9 cellular contexts compared by ENCODE assay signal in the genomic region with DNA sequence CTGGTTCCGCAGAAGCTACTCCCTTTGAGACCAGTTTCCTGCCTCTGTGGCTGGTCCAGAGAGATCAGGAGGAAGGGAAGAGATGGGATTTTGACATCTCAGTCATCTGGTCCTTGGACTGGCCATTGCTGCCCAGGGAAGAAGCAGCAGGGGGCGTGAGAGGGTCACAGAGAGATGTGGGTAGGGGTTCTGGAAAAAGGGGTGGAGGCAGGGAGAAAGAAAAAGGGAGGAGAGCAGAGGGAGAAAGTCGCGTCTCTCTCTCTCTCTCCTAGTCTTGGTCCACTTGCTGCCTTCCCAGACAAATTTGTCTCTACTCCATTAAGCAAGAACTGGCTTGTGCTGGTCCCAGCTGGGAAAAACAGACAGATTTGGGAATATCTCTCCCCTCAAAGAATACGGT. TPM values are rescaled to one million over a fixed set of nuclear protein-coding genes. Genes with fewer than 3 reads are reported as not detected.
A peak's percentile ranks its signal among the peaks of the same experiment; 100 is the strongest.
DNase-seq lines count a peak whose midpoint lies in the region; ATAC-seq and TF ChIP-seq lines count a peak whose summit lies in the region.
"Had no signal": no experiment of that assay in that cellular context is flagged by ENCODE, and none has a peak within 500 bp of the region (broad histone marks: within the 10 kb centered on the region; RNA-seq: fewer than 3 reads in every experiment).

No MANE protein-coding gene starts in this region.

- H3K4me3 ChIP-seq in epithelial cell of esophagus (ENCODE audit: low read length), result no peak overlapping the region

- peak; percentile 31 to 45 for DNase-seq in activated CD4-positive, alpha-beta T cell treated with anti-CD3 and anti-CD28 coated beads, Interleukin-2, amount 50 U/mL, for 48 hours
- DNase-seq in activated CD4-positive, alpha-beta T cell treated with anti-CD3 and anti-CD28 coated beads for 1 hour, result no peak
- peak; percentile 12 for DNase-seq in NCI-H69 (lab: John Stamatoyannopoulos, UW)
- DNase-seq in epithelial cell of esophagus (ENCODE audit: low read depth), result peak; percentile 23
- peak; percentile 26 for DNase-seq in renal cortical epithelial cell (ENCODE audit: low read depth)
- DNase-seq in GF-D8 (lab: John Stamatoyannopoulos, UW), result no peak

- ATAC-seq in GM21423 (IDR thresholded peaks at IDR 0.05; ENCODE audit: unreplicated experiment) (no peak), HG02973 (IDR thresholded peaks at IDR 0.05; ENCODE audit: unreplicated experiment) (no peak)

- TF ChIP-seq CTCF in epithelial cell of esophagus (IDR thresholded peaks at IDR 0.05; ENCODE audit: insufficient read depth, low read depth, low read length, missing control alignments), result peak; percentile 38

RNA-seq across cellular contexts. Expression of gene SHBG, which starts 4.4 kb away (rescaled TPM):
- total RNA-seq in renal cortical epithelial cell, result 0.25 TPM in 1 of 2 replicates, not detected in the other
- total RNA-seq: activated CD8-positive, alpha-beta memory T cell treated with anti-CD3 and anti-CD28 coated beads for 36 hours had no signal

RNA-seq across cellular contexts. Expression of gene SAT2, which starts 6.8 kb away (rescaled TPM):
- total RNA-seq in renal cortical epithelial cell, result 16.8 and 29.6 TPM in 2 replicates

RNA-seq across cellular contexts. Expression of gene ATP1B2, which starts 16.3 kb away (rescaled TPM):
- total RNA-seq in renal cortical epithelial cell, result 0.30 TPM in 1 of 2 replicates, not detected in the other

RNA-seq across cellular contexts. Expression of gene FXR2, which starts 19.7 kb away (rescaled TPM):
- 35.0 and 64.4 TPM in 2 replicates for total RNA-seq in renal cortical epithelial cell

RNA-seq across cellular contexts. Expression of gene SOX15, which starts 44.5 kb away (rescaled TPM):
- total RNA-seq in renal cortical epithelial cell, result 0.60 and 2.4 TPM in 2 replicates

Comparison
In these comparisons a context has a peak if more than half of its experiments do, and no peak if none do; other contexts are left out.
1. DNase-seq: peak in activated CD4-positive, alpha-beta T cell treated with anti-CD3 and anti-CD28 coated beads, Interleukin-2, amount 50 U/mL, for 48 hours (2 of 2), NCI-H69 (single experiment), epithelial cell of esophagus (single experiment) and renal cortical epithelial cell (single experiment); none in activated CD4-positive, alpha-beta T cell treated with anti-CD3 and anti-CD28 coated beads for 1 hour (single experiment) and GF-D8 (single experiment).